In the genomic region with DNA sequence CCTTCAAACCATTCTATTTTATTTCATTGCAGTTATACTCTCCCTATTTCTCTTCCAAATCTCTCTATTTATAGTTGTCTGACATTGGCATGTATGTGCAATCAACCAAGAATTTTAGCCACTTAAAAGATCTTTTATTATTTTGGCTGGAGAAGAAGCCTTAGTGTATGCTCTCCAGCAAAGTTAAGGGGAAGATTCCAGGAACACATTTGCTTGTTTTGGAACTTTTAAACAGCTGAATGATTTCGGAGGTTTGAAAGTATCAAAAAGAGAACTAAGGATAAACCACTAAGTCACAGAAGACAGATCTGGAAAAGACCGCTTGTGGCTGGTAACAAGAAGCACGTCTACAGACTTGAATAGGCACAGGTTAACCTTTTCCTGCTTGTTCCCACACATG, we compare ENCODE assay signal across 12 cellular contexts.
DNase-seq lines count a peak whose midpoint lies in the region; ATAC-seq, FAIRE-seq and TF ChIP-seq lines count a peak whose summit lies in the region.
"Had no signal": no experiment of that assay in that cellular context is flagged by ENCODE, and none has a peak within 500 bp of the region (broad histone marks: within the 10 kb centered on the region; RNA-seq: fewer than 3 reads in every experiment).

No MANE protein-coding gene starts in this region.

- no peaks in the 10 kb centered on the region for H3K79me2 ChIP-seq in GM23338 (replicated peaks; ENCODE audit: insufficient read depth)

- no peaks in the 10 kb centered on the region for H3K27me3 Mint-ChIP-seq in GM23338 (ENCODE audit: insufficient read depth, low read depth, poor library complexity)
- no peaks in the 10 kb centered on the region for H3K27me3 Mint-ChIP-seq in activated CD8-positive, alpha-beta T cell treated with anti-CD3 and anti-CD28 coated beads for 36 hours
- H3K27me3 Mint-ChIP-seq: central memory CD8-positive, alpha-beta T cell had no signal

- no peaks in the 10 kb centered on the region for H3F3A ChIP-seq in GM23338 (replicated peaks; ENCODE audit: low read depth)

- no peaks in the 10 kb centered on the region for H3K9me3 Mint-ChIP-seq in GM23338
- H3K9me3 Mint-ChIP-seq in activated CD8-positive, alpha-beta T cell treated with anti-CD3 and anti-CD28 coated beads for 36 hours, result no peaks in the 10 kb centered on the region
- H3K9me3 Mint-ChIP-seq: central memory CD8-positive, alpha-beta T cell had no signal

- no peaks in the 10 kb centered on the region for H3K36me3 ChIP-seq in GM23338 (ENCODE audit: insufficient read depth)
- H3K36me3 ChIP-seq in bronchial epithelial cell (ENCODE audit: control insufficient read depth, insufficient read depth, low read length), result no peaks in the 10 kb centered on the region
- H3K36me3 ChIP-seq in thyroid gland, result no peaks in the 10 kb centered on the region

- H3K4me3 ChIP-seq in GM23338, result no peak overlapping the region
- no peak overlapping the region for H3K4me3 ChIP-seq in bronchial epithelial cell (ENCODE audit: low read depth, low read length)
- no peak overlapping the region for H3K4me3 ChIP-seq in thyroid gland (replicated peaks in 1 of 3)

- TF ChIP-seq POLR2A in thyroid gland (IDR thresholded peaks at IDR 0.05) (peak in 1 of 2 donors; percentile 34), erythroblast (IDR thresholded peaks at IDR 0.05; ENCODE audit: low read length) (no peak)

- TF ChIP-seq CTCF in GM23338 (conservative IDR thresholded peaks at IDR 0.05; ENCODE audit: low read depth in 2 of 2) (no peak), bronchial epithelial cell (IDR thresholded peaks at IDR 0.05; ENCODE audit: insufficient read depth, low read length, severe bottlenecking) (no peak), thyroid gland (IDR thresholded peaks at IDR 0.05) (no peak)
- no peak for TF ChIP-seq CTCF in activated CD8-positive, alpha-beta T cell treated with anti-CD3 and anti-CD28 coated beads for 36 hours (IDR thresholded peaks at IDR 0.05)

- no peak for FAIRE-seq in bronchial epithelial cell (lab: Jason Lieb, UNC)

- CTCF ChIA-PET in activated CD8-positive, alpha-beta T cell treated with anti-CD3 and anti-CD28 coated beads for 36 hours (lab: Charles Lee), result no interaction called here

- WGBS in thyroid gland, 2 donors, result 18% methylated on average over 3 of the region's 3 CpGs

- intact Hi-C loops in thyroid gland (cut with DNase I), result loop anchor here (10.0 kb wide), 1 partner anchor 553 kb away; no protein-coding TSS in a partner anchor
- intact Hi-C loops in activated CD8-positive, alpha-beta T cell treated with anti-CD3 and anti-CD28 coated beads for 36 hours (cut with micrococcal nuclease), result loop anchor here (10.0 kb wide), 3 partner anchors 183 to 803 kb away; a partner anchor contains a TSS

- DNase-seq in GM23338 (ENCODE audit: low spot score), result no peak
- DNase-seq in bronchial epithelial cell (ENCODE audit: low read depth), result peak; percentile 2
- peak; percentile 56 for DNase-seq in iris pigment epithelial cell (ENCODE audit: low read depth)
- peak; percentile 32 to 41 for DNase-seq in thyroid gland
- no peak for DNase-seq in T-helper 9 cell
- DNase-seq in activated CD8-positive, alpha-beta T cell treated with anti-CD3 and anti-CD28 coated beads for 36 hours, result no peak
- DNase-seq in GF-D8 (lab: John Stamatoyannopoulos, UW), result no peak
- no peak for DNase-seq in erythroblast (lab: John Stamatoyannopoulos, UW)
- DNase-seq: glutamatergic neuron, mesendoderm, retina had no signal

- H2AFZ ChIP-seq in GM23338, result no peak overlapping the region

- peaks cover 11% of the 10 kb centered on the region for H3K4me1 Mint-ChIP-seq in GM23338
- H3K4me1 Mint-ChIP-seq in activated CD8-positive, alpha-beta T cell treated with anti-CD3 and anti-CD28 coated beads for 36 hours (ENCODE audit: low read depth), result peaks cover 29% of the 10 kb centered on the region
- H3K4me1 Mint-ChIP-seq: central memory CD8-positive, alpha-beta T cell had no signal

- H3K27me3 ChIP-seq in GM23338 (ENCODE audit: insufficient read depth) (no peaks in the 10 kb centered on the region), bronchial epithelial cell (ENCODE audit: control insufficient read depth, insufficient read depth, low read length) (no peaks in the 10 kb centered on the region), thyroid gland (no peaks in the 10 kb centered on the region)

- 0 out of 2 replicates have a peak overlapping the region, but pooled peaks have one; percentile 24 for H3K27ac ChIP-seq in GM23338 (ENCODE audit: low read depth)
- peak overlapping the region; percentile 78 to 84 (median 80) for H3K27ac ChIP-seq in thyroid gland

- POLR2A ChIA-PET in activated CD8-positive, alpha-beta T cell treated with anti-CD3 and anti-CD28 coated beads for 36 hours (lab: Charles Lee), result no interaction called here

- no peak overlapping the region for H3K4me3 Mint-ChIP-seq in GM23338
- no peak overlapping the region for H3K4me3 Mint-ChIP-seq in activated CD8-positive, alpha-beta T cell treated with anti-CD3 and anti-CD28 coated beads for 36 hours
- H3K4me3 Mint-ChIP-seq: central memory CD8-positive, alpha-beta T cell had no signal

- ATAC-seq in GM23338, result no peak
- no peak for ATAC-seq in activated CD8-positive, alpha-beta T cell treated with anti-CD3 and anti-CD28 coated beads for 36 hours

- H3K9me3 ChIP-seq in thyroid gland, result no peaks in the 10 kb centered on the region

- no peaks in the 10 kb centered on the region for H3K36me3 Mint-ChIP-seq in GM23338 (ENCODE audit: low read depth)
- no peaks in the 10 kb centered on the region for H3K36me3 Mint-ChIP-seq in activated CD8-positive, alpha-beta T cell treated with anti-CD3 and anti-CD28 coated beads for 36 hours (ENCODE audit: low read depth)

- no peaks in the 10 kb centered on the region; the same call in 1 of the 2 replicates for H4K20me1 ChIP-seq in GM23338 (replicated peaks; ENCODE audit: insufficient read depth)

- no peak overlapping the region for H3K27ac Mint-ChIP-seq in GM23338
- H3K27ac Mint-ChIP-seq in activated CD8-positive, alpha-beta T cell treated with anti-CD3 and anti-CD28 coated beads for 36 hours, result no peak overlapping the region

- H3K9me2 ChIP-seq in GM23338 (ENCODE audit: insufficient read depth), result no peaks in the 10 kb centered on the region

- H3K4me1 ChIP-seq in GM23338 (ENCODE audit: insufficient read depth) (no peaks in the 10 kb centered on the region), thyroid gland (peaks cover 32 to 52% of the 10 kb centered on the region in 2 donors)

- no peak overlapping the region for H3K4me2 ChIP-seq in GM23338

TF ChIP-seq in GM23338, 12 proteins besides CTCF, POLR2A, EP300 and RAD21 (continues in another document):
- TF ChIP-seq ZNF331 (CRISPR knock-in tag; IDR thresholded peaks at IDR 0.05; ENCODE audit: low read depth) (no peak), EZH2 (IDR thresholded peaks at IDR 0.05; ENCODE audit: low read depth, unreplicated experiment) (no peak)
- TF ChIP-seq, protein P1, sequence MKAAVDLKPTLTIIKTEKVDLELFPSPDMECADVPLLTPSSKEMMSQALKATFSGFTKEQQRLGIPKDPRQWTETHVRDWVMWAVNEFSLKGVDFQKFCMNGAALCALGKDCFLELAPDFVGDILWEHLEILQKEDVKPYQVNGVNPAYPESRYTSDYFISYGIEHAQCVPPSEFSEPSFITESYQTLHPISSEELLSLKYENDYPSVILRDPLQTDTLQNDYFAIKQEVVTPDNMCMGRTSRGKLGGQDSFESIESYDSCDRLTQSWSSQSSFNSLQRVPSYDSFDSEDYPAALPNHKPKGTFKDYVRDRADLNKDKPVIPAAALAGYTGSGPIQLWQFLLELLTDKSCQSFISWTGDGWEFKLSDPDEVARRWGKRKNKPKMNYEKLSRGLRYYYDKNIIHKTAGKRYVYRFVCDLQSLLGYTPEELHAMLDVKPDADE (IDR thresholded peaks at IDR 0.05), result no peak

Comparison
In these comparisons a context has a peak if more than half of its experiments do, and no peak if none do; other contexts are left out.
1. DNase-seq: peak in bronchial epithelial cell (single experiment), iris pigment epithelial cell (single experiment) and thyroid gland (2 of 2); none in GM23338 (single experiment), T-helper 9 cell (single experiment), activated CD8-positive, alpha-beta T cell treated with anti-CD3 and anti-CD28 coated beads for 36 hours (single experiment), GF-D8 (single experiment) and erythroblast (0 of 2).